ENCODE assay signal across 19 cellular contexts in the genomic region with DNA sequence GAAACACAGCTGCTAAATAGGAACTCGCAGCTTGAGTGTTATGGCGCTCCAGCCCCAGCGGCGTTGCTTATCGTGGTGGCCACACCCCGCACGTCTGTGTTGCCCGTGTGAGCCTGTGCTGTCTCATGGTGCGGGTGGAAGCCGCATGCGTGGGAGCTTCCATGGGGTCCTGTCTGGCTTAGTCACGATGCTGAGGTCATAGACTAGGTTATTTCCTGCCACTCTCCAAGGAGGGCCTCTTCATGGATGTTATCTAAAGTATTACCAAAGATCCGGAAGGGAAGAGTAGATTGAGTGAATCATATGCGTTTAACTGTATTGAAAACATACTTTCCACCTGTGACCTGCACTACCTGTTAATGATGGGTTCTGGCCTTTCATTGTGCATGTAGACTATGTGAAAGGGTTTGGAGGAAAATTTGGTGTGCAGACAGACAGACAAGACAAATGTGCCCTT. TPM values are rescaled to one million over a fixed set of nuclear protein-coding genes. Genes with fewer than 3 reads are reported as not detected.
DNase-seq lines count a peak whose midpoint lies in the region; ATAC-seq and TF ChIP-seq lines count a peak whose summit lies in the region.
"Had no signal": no experiment of that assay in that cellular context is flagged by ENCODE, and none has a peak within 500 bp of the region (broad histone marks: within the 10 kb centered on the region; RNA-seq: fewer than 3 reads in every experiment).

No MANE protein-coding gene starts in this region.

- TF ChIP-seq POLR2A in NB4 (IDR thresholded peaks at IDR 0.05; ENCODE audit: extremely low read depth, insufficient read length): no peak

- H3K36me3 ChIP-seq in kidney epithelial cell (ENCODE audit: control insufficient read depth, insufficient read depth, low read length) (peaks cover 5% of the 10 kb centered on the region), colonic mucosa (peaks cover 25% of the 10 kb centered on the region)

- peak; percentile 19 for DNase-seq in EH (ENCODE audit: low read depth)
- peak; percentile 95 for DNase-seq in NB4 (ENCODE audit: low read depth)
- peak; percentile 85 for DNase-seq in astrocyte of the spinal cord (ENCODE audit: low read depth, low spot score)
- DNase-seq in kidney epithelial cell (ENCODE audit: low read depth): peak; percentile 42
- DNase-seq in activated CD4-positive, alpha-beta T cell treated with anti-CD3 and anti-CD28 coated beads, Interleukin-2, amount 50 U/mL, for 4 hours: no peak
- DNase-seq in colonic mucosa: no peak
- DNase-seq: activated CD4-positive, alpha-beta memory T cell treated with anti-CD3 and anti-CD28 coated beads for 36 hours; adrenal gland; effector CD4-positive, alpha-beta T cell; foreskin melanocyte; lower lobe of right lung; MM.1S; naive thymus-derived CD8-positive, alpha-beta T cell; NCI-H2171; stimulated activated CD4-positive, alpha-beta T cell treated with anti-CD3 and anti-CD28 coated beads, Interleukin-2, amount 100 ng/mL, for 48 hours; T-helper 9 cell had no signal

- ATAC-seq in GM21528 (IDR thresholded peaks at IDR 0.05; ENCODE audit: low FRiP score, unreplicated experiment) (no peak), GM21381 (IDR thresholded peaks at IDR 0.05; ENCODE audit: unreplicated experiment) (no peak)
- ATAC-seq: lower lobe of right lung; naive thymus-derived CD8-positive, alpha-beta T cell had no signal

- no peak overlapping the region for H3K9ac ChIP-seq in colonic mucosa (ENCODE audit: low read depth in 2 of 2, low read length in 2 of 2)

- in situ Hi-C loops in astrocyte of the spinal cord (cut with HindIII; ENCODE audit: low sequenced_read_pairs): no loop called here

- no peaks in the 10 kb centered on the region for H3K9me3 ChIP-seq in colonic mucosa
- H3K9me3 ChIP-seq: adrenal gland, lower lobe of right lung, right atrium auricular region had no signal

- no peak overlapping the region for H3K4me3 ChIP-seq in NB4 (ENCODE audit: low read depth, low read length)
- no peak overlapping the region for H3K4me3 ChIP-seq in astrocyte of the spinal cord (ENCODE audit: low read depth, low read length)
- H3K4me3 ChIP-seq in kidney epithelial cell (ENCODE audit: low read depth, low read length): no peak overlapping the region
- H3K4me3 ChIP-seq in colonic mucosa: no peak overlapping the region
- H3K4me3 ChIP-seq: adrenal gland, lower lobe of right lung, right atrium auricular region had no signal

- H3K27me3 ChIP-seq in kidney epithelial cell (ENCODE audit: control insufficient read depth, insufficient read depth, low read length): no peaks in the 10 kb centered on the region
- H3K27me3 ChIP-seq in colonic mucosa: no peaks in the 10 kb centered on the region
- H3K27me3 ChIP-seq: adrenal gland, right atrium auricular region had no signal

- no peak overlapping the region for H3K27ac ChIP-seq in colonic mucosa
- H3K27ac ChIP-seq: adrenal gland, lower lobe of right lung, right atrium auricular region had no signal

- TF ChIP-seq CTCF in NB4 (IDR thresholded peaks at IDR 0.05; ENCODE audit: low read depth, low read length): no peak
- TF ChIP-seq CTCF in astrocyte of the spinal cord (IDR thresholded peaks at IDR 0.05; ENCODE audit: low read depth, low read length): no peak
- TF ChIP-seq CTCF in kidney epithelial cell (IDR thresholded peaks at IDR 0.05; ENCODE audit: insufficient read depth, low read length, poor library complexity, severe bottlenecking): no peak
- TF ChIP-seq CTCF in colonic mucosa (IDR thresholded peaks at IDR 0.05): no peak

- no peaks in the 10 kb centered on the region for H3K4me1 ChIP-seq in colonic mucosa
- H3K4me1 ChIP-seq: adrenal gland, lower lobe of right lung, right atrium auricular region had no signal

- intact Hi-C loops in colonic mucosa (cut with DNase I): no loop called here

RNA-seq across cellular contexts. Expression of a gene that starts 21.7 kb away (rescaled TPM):
- 296 and 324 TPM in 2 replicates for total RNA-seq in kidney epithelial cell
- total RNA-seq in colonic mucosa: 100 to 1,000 TPM; 249 to 302 TPM

Comparison
In these comparisons a context has a peak if more than half of its experiments do, and no peak if none do; other contexts are left out.
1. DNase-seq: peak in EH (single experiment), NB4 (single experiment), astrocyte of the spinal cord (single experiment) and kidney epithelial cell (single experiment); none in activated CD4-positive, alpha-beta T cell treated with anti-CD3 and anti-CD28 coated beads, Interleukin-2, amount 50 U/mL, for 4 hours (0 of 2) and colonic mucosa (single experiment).